In genomic region chr11:74452366-74452765, GRCh38 we compare ENCODE assay signal across 19 cellular contexts. TPM values are rescaled to one million over a fixed set of nuclear protein-coding genes. Genes with fewer than 3 reads are reported as not detected.
DNase-seq lines count a peak whose midpoint lies in the region; ATAC-seq, FAIRE-seq and TF ChIP-seq lines count a peak whose summit lies in the region.
"Had no signal": no experiment of that assay in that cellular context is flagged by ENCODE, and none has a peak within 500 bp of the region (broad histone marks: within the 10 kb centered on the region; RNA-seq: fewer than 3 reads in every experiment).

No MANE protein-coding gene starts in this region.

- no peaks in the 10 kb centered on the region for H3K9me3 Mint-ChIP-seq in activated naive CD4-positive, alpha-beta T cell treated with anti-CD3 and anti-CD28 coated beads, Interleukin-2, amount 50 U/mL, for 24 hours
- H3K9me3 Mint-ChIP-seq in progenitor cell of endocrine pancreas (ENCODE audit: low read depth) (no peaks in the 10 kb centered on the region), natural killer cell (no peaks in the 10 kb centered on the region)
- H3K9me3 Mint-ChIP-seq: CD14-positive monocyte; CD4-positive, alpha-beta memory T cell had no signal

- H3K9me3 ChIP-seq in SJCRH30 (replicated peaks): no peaks in the 10 kb centered on the region
- H3K9me3 ChIP-seq: A549, BLaER1 had no signal

- peaks cover 4% of the 10 kb centered on the region for H3K27me3 Mint-ChIP-seq in activated naive CD4-positive, alpha-beta T cell treated with anti-CD3 and anti-CD28 coated beads, Interleukin-2, amount 50 U/mL, for 24 hours
- H3K27me3 Mint-ChIP-seq in progenitor cell of endocrine pancreas: peaks cover 17% of the 10 kb centered on the region
- peaks cover 5 to 15% of the 10 kb centered on the region in 2 donors for H3K27me3 Mint-ChIP-seq in natural killer cell (ENCODE audit: low read depth in 2 of 2)

- H3K36me3 Mint-ChIP-seq in activated naive CD4-positive, alpha-beta T cell treated with anti-CD3 and anti-CD28 coated beads, Interleukin-2, amount 50 U/mL, for 24 hours: no peaks in the 10 kb centered on the region
- H3K36me3 Mint-ChIP-seq in progenitor cell of endocrine pancreas (ENCODE audit: insufficient read depth) (no peaks in the 10 kb centered on the region), natural killer cell (no peaks in the 10 kb centered on the region)
- H3K36me3 Mint-ChIP-seq: CD4-positive, alpha-beta memory T cell had no signal

- H3K4me3 ChIP-seq in SJCRH30: no peak overlapping the region
- H3K4me3 ChIP-seq: A549, BLaER1, K562 had no signal

- H3K27me3 ChIP-seq in SJCRH30: no peaks in the 10 kb centered on the region
- H3K27me3 ChIP-seq: BLaER1 had no signal

- H3K4me1 ChIP-seq in SJCRH30: peaks cover 11% of the 10 kb centered on the region; the same call in 1 of the 2 replicates

- peaks cover 11% of the 10 kb centered on the region for H3K4me1 Mint-ChIP-seq in activated naive CD4-positive, alpha-beta T cell treated with anti-CD3 and anti-CD28 coated beads, Interleukin-2, amount 50 U/mL, for 24 hours
- H3K4me1 Mint-ChIP-seq in progenitor cell of endocrine pancreas (ENCODE audit: low read depth) (peaks cover 7% of the 10 kb centered on the region), natural killer cell (peaks cover 0 to 10% of the 10 kb centered on the region in 2 donors)

- no peak for FAIRE-seq in GM12891 (lab: Jason Lieb, UNC)
- FAIRE-seq: A549, K562 had no signal

- H3K27ac ChIP-seq in SJCRH30: no peak overlapping the region
- H3K27ac ChIP-seq: 22Rv1, A549, BLaER1 had no signal

- intact Hi-C loops in natural killer cell (cut with micrococcal nuclease): no loop called here

- no peak overlapping the region for H3K4me3 Mint-ChIP-seq in activated naive CD4-positive, alpha-beta T cell treated with anti-CD3 and anti-CD28 coated beads, Interleukin-2, amount 50 U/mL, for 24 hours
- H3K4me3 Mint-ChIP-seq in progenitor cell of endocrine pancreas (ENCODE audit: low read depth) (no peak overlapping the region), natural killer cell (no peak overlapping the region)
- H3K4me3 Mint-ChIP-seq: CD14-positive monocyte; CD4-positive, alpha-beta memory T cell had no signal

- H3K36me3 ChIP-seq in SJCRH30: no peaks in the 10 kb centered on the region
- H3K36me3 ChIP-seq: BLaER1 had no signal

- TF ChIP-seq CTCF in progenitor cell of endocrine pancreas (IDR thresholded peaks at IDR 0.05; ENCODE audit: unreplicated experiment) (no peak), natural killer cell (IDR thresholded peaks at IDR 0.05) (no peak)

- no peak for TF ChIP-seq POLR2A in GM12891 (IDR thresholded peaks at IDR 0.05; ENCODE audit: low read depth, low read length)

- DNase-seq in activated naive CD4-positive, alpha-beta T cell (lab: John Stamatoyannopoulos, UW): no peak
- DNase-seq in SJCRH30 (peak; percentile 16 to 56), progenitor cell of endocrine pancreas (ENCODE audit: low spot score, unreplicated experiment) (no peak), natural killer cell (no peak), NCI-H2171 (lab: John Stamatoyannopoulos, UW) (no peak), GM12891 (ENCODE audit: insufficient read length, low spot score) (no peak)
- DNase-seq: AML-193; CD4-positive, alpha-beta memory T cell; DMS153; DMS79; GDM1; GOT3; H7 had no signal

- no peak for ATAC-seq in natural killer cell
- ATAC-seq: K562 had no signal

- H3K27ac Mint-ChIP-seq in activated naive CD4-positive, alpha-beta T cell treated with anti-CD3 and anti-CD28 coated beads, Interleukin-2, amount 50 U/mL, for 24 hours: peak overlapping the region; percentile 48
- H3K27ac Mint-ChIP-seq in progenitor cell of endocrine pancreas: peak overlapping the region; percentile 6
- no peak overlapping the region for H3K27ac Mint-ChIP-seq in natural killer cell
- H3K27ac Mint-ChIP-seq: CD4-positive, alpha-beta memory T cell had no signal

TF ChIP-seq in GM12891, 5 proteins besides CTCF, POLR2A, EP300 and RAD21:
- TF ChIP-seq PAX5 (IDR thresholded peaks at IDR 0.05; ENCODE audit: insufficient read depth, low read length, severe bottlenecking): no peak
- TF ChIP-seq POLR2AphosphoS5 (IDR thresholded peaks at IDR 0.05; ENCODE audit: low read depth, low read length): no peak

RNA-seq across cellular contexts. Expression of gene KCNE3, which starts 15.0 kb away (rescaled TPM):
- total RNA-seq in SJCRH30 (2014; rRNA removed; shearing (Covaris generic)): not detected in 2 replicates
- total RNA-seq in progenitor cell of endocrine pancreas (1.0 and 1.9 TPM in 2 replicates), natural killer cell (1 to 10 TPM in 2 of 3 donors, under 1 TPM in 1; 0.82 to 3.6 (median 1.3) TPM)
- polyA plus RNA-seq in GM12891 (2012; ENCODE audit: low read depth, missing spikeins): not detected
- polyA plus RNA-seq: CD4-positive, alpha-beta memory T cell had no signal

RNA-seq across cellular contexts. Expression of gene LIPT2, which starts 41.2 kb away (rescaled TPM):
- total RNA-seq in SJCRH30 (2014; rRNA removed; shearing (Covaris generic)): 2.6 and 5.1 TPM in 2 replicates
- 8.8 and 9.1 TPM in 2 replicates for total RNA-seq in progenitor cell of endocrine pancreas
- total RNA-seq in natural killer cell: 1 to 10 TPM in 2 of 3 donors, under 1 TPM in 1; 0.99 to 4.1 (median 3.1) TPM
- 2.2 TPM for polyA plus RNA-seq in GM12891 (2012; ENCODE audit: low read depth, missing spikeins)

RNA-seq across cellular contexts. Expression of gene PGM2L1, which starts 54.1 kb away (rescaled TPM):
- 7.5 and 9.0 TPM in 2 replicates for total RNA-seq in SJCRH30 (2014; rRNA removed; shearing (Covaris generic))
- total RNA-seq in progenitor cell of endocrine pancreas (17.2 and 20.5 TPM in 2 replicates), natural killer cell (1 to 10 TPM; 4.4 to 8.0 (median 6.6) TPM)
- 0.04 TPM for polyA plus RNA-seq in GM12891 (2012; ENCODE audit: low read depth, missing spikeins)

Comparison
In these comparisons a context has a peak if more than half of its experiments do, and no peak if none do; other contexts are left out.
1. H3K27ac Mint-ChIP-seq: peak in activated naive CD4-positive, alpha-beta T cell treated with anti-CD3 and anti-CD28 coated beads, Interleukin-2, amount 50 U/mL, for 24 hours (single experiment) and progenitor cell of endocrine pancreas (single experiment); none in natural killer cell (0 of 2).
2. DNase-seq: peak in SJCRH30 (2 of 2); none in activated naive CD4-positive, alpha-beta T cell (0 of 4), progenitor cell of endocrine pancreas (single experiment), natural killer cell (single experiment), NCI-H2171 (single experiment) and GM12891 (single experiment).